In the genomic region with DNA sequence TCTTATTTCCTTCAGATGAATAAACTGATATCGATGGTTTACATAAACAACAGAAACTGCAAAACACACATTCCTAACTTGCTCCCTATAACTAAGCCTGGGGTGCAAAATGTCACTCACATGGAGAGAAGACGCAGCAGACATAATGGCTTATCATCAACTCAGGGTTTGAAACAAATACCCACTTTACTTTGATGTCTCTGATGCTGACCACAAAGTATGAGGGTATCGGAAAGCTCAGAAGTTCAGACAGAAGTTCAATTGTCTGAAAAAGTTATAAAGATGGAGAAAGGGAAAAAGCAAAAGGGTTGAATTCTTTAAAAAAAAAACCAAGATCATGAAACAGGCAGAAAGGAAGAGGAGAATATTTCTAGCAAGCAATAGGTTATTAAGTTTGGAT, we compare ENCODE assay signal across 6 cellular contexts.
"Had no signal": no experiment of that assay in that cellular context is flagged by ENCODE, and none has a peak within 500 bp of the region (broad histone marks: within the 10 kb centered on the region; RNA-seq: fewer than 3 reads in every experiment).

No MANE protein-coding gene starts in this region.

- DNase-seq: H9, HCEC 1CT, IMR-90, KG1 had no signal

- ATAC-seq: GM23338, K562 had no signal
